In the genomic region with DNA sequence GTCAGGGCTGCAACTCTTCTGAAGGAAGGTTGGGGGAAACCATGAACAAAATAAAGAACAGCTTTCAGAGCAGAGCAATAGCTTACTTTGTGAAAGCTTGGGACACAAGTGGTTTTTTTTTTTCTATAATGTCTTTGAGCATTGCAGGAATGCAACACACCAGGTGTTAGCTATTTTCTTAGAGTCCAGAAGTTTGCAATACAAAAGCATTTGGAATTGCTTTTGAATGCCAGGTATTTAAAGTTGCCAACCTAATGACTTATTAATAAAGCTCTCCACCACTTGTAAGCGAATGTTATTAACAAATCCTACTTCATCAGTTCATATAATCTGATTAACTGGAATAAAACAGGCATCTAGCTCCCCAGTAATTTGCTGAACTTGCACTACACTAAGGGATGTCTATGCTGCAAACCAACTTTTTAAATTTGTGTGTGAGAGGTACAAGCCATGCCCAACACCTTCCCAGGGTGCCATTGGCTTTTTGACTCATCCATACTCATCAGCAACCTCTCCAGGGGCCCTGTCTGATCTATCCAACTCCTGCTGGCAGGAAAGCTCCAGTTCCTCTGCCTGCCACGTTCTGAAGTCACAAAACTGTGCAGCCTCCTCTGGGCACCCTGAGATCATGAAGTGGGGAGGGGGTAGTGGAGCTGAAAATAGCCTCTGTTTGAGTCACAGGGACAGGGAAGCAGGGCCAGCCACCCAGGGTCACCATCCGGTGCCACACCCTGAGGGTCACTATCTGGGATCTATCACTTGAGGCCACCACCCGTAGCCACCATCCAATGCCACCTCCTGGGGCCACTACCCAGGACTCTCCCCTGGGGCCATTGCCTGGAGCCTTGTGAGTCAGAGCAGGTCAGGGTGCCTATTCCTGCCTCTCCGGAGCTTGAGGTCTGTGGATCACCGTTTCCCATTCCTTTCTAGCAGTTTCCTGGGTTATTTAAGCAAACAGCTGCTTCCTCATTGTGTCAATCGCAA, we compare ENCODE assay signal across 17 cellular contexts.
DNase-seq lines count a peak whose midpoint lies in the region; ATAC-seq and TF ChIP-seq lines count a peak whose summit lies in the region.
"Had no signal": no experiment of that assay in that cellular context is flagged by ENCODE, and none has a peak within 500 bp of the region (broad histone marks: within the 10 kb centered on the region; RNA-seq: fewer than 3 reads in every experiment).

No MANE protein-coding gene starts in this region.

- H3K23ac ChIP-seq in IMR-90 (ENCODE audit: low read depth, low read length), result peak overlapping the region; percentile 14; the same call in 1 of the 2 replicates

- peak overlapping the region; percentile 60 for H4K91ac ChIP-seq in IMR-90 (ENCODE audit: insufficient read depth, low read depth, low read length)

- 0 out of 4 replicates have a peak, but pooled peaks cover 0 to 6% of the 10 kb centered on the region in 2 experiments for H3K79me1 ChIP-seq in IMR-90 (ENCODE audit: low read depth in 1 of 2, low read length in 2 of 2)

- peaks cover 29% of the 10 kb centered on the region for H3K9me1 ChIP-seq in IMR-90 (ENCODE audit: insufficient read depth, low read length)

- H4K20me1 ChIP-seq in IMR-90 (ENCODE audit: insufficient read depth, low read length), result no peaks in the 10 kb centered on the region

- H3K56ac ChIP-seq in IMR-90 (ENCODE audit: extremely low read depth, insufficient read depth, low read length), result no peak overlapping the region

- no peak for TF ChIP-seq RAD21 in IMR-90 (IDR thresholded peaks at IDR 0.05; ENCODE audit: low read length)

- dilution Hi-C loops in IMR-90 (cut with HindIII; ENCODE audit: low sequenced_read_pairs, unreplicated experiment), result no loop called here

- no peaks in the 10 kb centered on the region for H3K36me3 Mint-ChIP-seq in chondrocyte (ENCODE audit: low read depth)
- H3K36me3 Mint-ChIP-seq in CD4-positive, alpha-beta memory T cell, result no peaks in the 10 kb centered on the region

- peak overlapping the region; percentile 83 for H2AK5ac ChIP-seq in IMR-90 (ENCODE audit: low read depth, low read length)

- peak; percentile 70 for DNase-seq in EH (ENCODE audit: low read depth)
- peak; percentile 49 for DNase-seq in IMR-90
- no peak for DNase-seq in chondrocyte (ENCODE audit: low spot score)
- no peak for DNase-seq in left colon
- DNase-seq in NCI-H526 treated with DMSO at 0.1 percent for 48 hours (lab: John Stamatoyannopoulos, UW), result no peak
- DNase-seq in DMS114 treated with DMSO at 0.1 percent for 48 hours (lab: John Stamatoyannopoulos, UW; ENCODE audit: unreplicated experiment), result no peak
- no peak for DNase-seq in CD4-positive, alpha-beta memory T cell
- DNase-seq: activated CD8-positive, alpha-beta T cell treated with anti-CD3 and anti-CD28 coated beads, Interleukin-2, amount 10 ng/mL, durations not matched to agents 7 days and 5 days; activated effector memory CD4-positive, alpha-beta T cell treated with Interleukin-2 at 50 U/mL for 16 hours; body of pancreas; effector memory CD8-positive, alpha-beta T cell; heart left ventricle; NCI-H1694 treated with DMSO at 0.1 percent for 48 hours; NCI-H524 treated with DMSO at 0.1 percent for 48 hours had no signal

- H2BK20ac ChIP-seq in IMR-90 (ENCODE audit: low read depth, low read length), result peak overlapping the region; percentile 97

- H3K27ac ChIP-seq in IMR-90 (ENCODE audit: insufficient read depth, low read length), result peak overlapping the region; percentile 8; the same call in 1 of the 2 replicates
- no peak overlapping the region for H3K27ac ChIP-seq in CD4-positive, alpha-beta memory T cell (ENCODE audit: low read depth, low read length)
- H3K27ac ChIP-seq: body of pancreas, heart left ventricle had no signal

- H3K9ac ChIP-seq in IMR-90 (ENCODE audit: low read depth, low read length), result no peak overlapping the region

- H3K14ac ChIP-seq in IMR-90 (replicated peaks; ENCODE audit: low read depth, low read length), result peak overlapping the region; percentile 73

- no peaks in the 10 kb centered on the region for H3K27me3 Mint-ChIP-seq in chondrocyte (ENCODE audit: low read depth)
- H3K27me3 Mint-ChIP-seq in CD4-positive, alpha-beta memory T cell, result peaks cover 5 to 13% of the 10 kb centered on the region in 2 donors

- no TSS peak for BruUV-seq in IMR-90 (replicated peaks; lab: Mats Ljungman, UMichigan)

- H2AK9ac ChIP-seq in IMR-90 (replicated peaks; ENCODE audit: low read depth, low read length, poor library complexity), result peak overlapping the region; percentile 33

- H3K4me3 ChIP-seq in IMR-90 (ENCODE audit: insufficient read depth, low read depth, low read length), result no peak overlapping the region
- H3K4me3 ChIP-seq in CD4-positive, alpha-beta memory T cell (ENCODE audit: low read length in 2 of 2), result no peak overlapping the region
- H3K4me3 ChIP-seq: body of pancreas, heart left ventricle, skin epidermis had no signal

- no peak overlapping the region for H3K4me2 ChIP-seq in IMR-90 (ENCODE audit: low read depth, low read length)

- CTCF ChIA-PET in IMR-90 (lab: Yijun Ruan, JAX), result interaction anchor here (0.6 kb wide), 1 partner anchor 921 kb away, joined by 3 read pairs; no protein-coding TSS in a partner anchor
- CTCF ChIA-PET in CD4-positive, alpha-beta memory T cell (lab: Charles Lee; ENCODE audit: partially characterized antibody), result interaction anchor here (0.9 kb wide), 1 partner anchor 911 kb away, joined by 3 read pairs; no protein-coding TSS in a partner anchor

- no peaks in the 10 kb centered on the region for H3K9me3 ChIP-seq in IMR-90 (ENCODE audit: control insufficient read depth, insufficient read depth, low read length)
- H3K9me3 ChIP-seq in CD4-positive, alpha-beta memory T cell (ENCODE audit: control insufficient read depth in 1 of 2, low read length in 2 of 2), result no peaks in the 10 kb centered on the region
- H3K9me3 ChIP-seq: body of pancreas, heart left ventricle had no signal

- peak overlapping the region; percentile 97 for H2BK120ac ChIP-seq in IMR-90 (ENCODE audit: low read depth, low read length)

- ATAC-seq in IMR-90 (ENCODE audit: low read depth), result no peak
- ATAC-seq in left colon, result peak; percentile 20
- no peak for ATAC-seq in GM18517 (IDR thresholded peaks at IDR 0.05; ENCODE audit: unreplicated experiment)
- ATAC-seq: activated CD8-positive, alpha-beta T cell treated with anti-CD3 and anti-CD28 coated beads, Interleukin-2, amount 10 ng/mL, durations not matched to agents 7 days and 5 days; body of pancreas; effector memory CD8-positive, alpha-beta T cell; Right ventricle myocardium inferior had no signal

- peaks cover 26% of the 10 kb centered on the region for H3K4me1 ChIP-seq in IMR-90 (ENCODE audit: control insufficient read depth, insufficient read depth, low read length)
- H3K4me1 ChIP-seq in CD4-positive, alpha-beta memory T cell (ENCODE audit: insufficient read depth, low read length), result no peaks in the 10 kb centered on the region

- POLR2A ChIA-PET in IMR-90 (lab: Charles Lee; ENCODE audit: unreplicated experiment), result interaction anchor here (0.6 kb wide), 2 partner anchors 58 to 1775 kb away, joined by 3 to 10 read pairs; no protein-coding TSS in a partner anchor
- POLR2A ChIA-PET in CD4-positive, alpha-beta memory T cell (lab: Charles Lee; ENCODE audit: partially characterized antibody), result no interaction called here

- peak overlapping the region; percentile 60 for H3K18ac ChIP-seq in IMR-90 (ENCODE audit: low read depth, low read length)

- no peaks in the 10 kb centered on the region for H3K27me3 ChIP-seq in IMR-90 (ENCODE audit: control insufficient read depth, insufficient read depth, low read length)
- H3K27me3 ChIP-seq in CD4-positive, alpha-beta memory T cell (ENCODE audit: insufficient read depth, low read length), result no peaks in the 10 kb centered on the region
- H3K27me3 ChIP-seq: body of pancreas, heart left ventricle had no signal

- H3K36me3 ChIP-seq in IMR-90 (ENCODE audit: control insufficient read depth, insufficient read depth, low read length), result no peaks in the 10 kb centered on the region
- H3K36me3 ChIP-seq in CD4-positive, alpha-beta memory T cell (ENCODE audit: insufficient read depth, low read length), result no peaks in the 10 kb centered on the region
- H3K36me3 ChIP-seq: heart left ventricle had no signal

- intact Hi-C loops in IMR-90 (cut with micrococcal nuclease) (loop anchor here (5.0 to 10.0 kb wide), 5 partner anchors 95 to 332 kb away; a partner anchor contains a TSS), left colon (cut with DNase I, micrococcal nuclease) (no loop called here)
- intact Hi-C loops in CD4-positive, alpha-beta memory T cell (cut with micrococcal nuclease), result no loop called here

- peaks cover 67% of the 10 kb centered on the region for H3K4me1 Mint-ChIP-seq in chondrocyte (ENCODE audit: low read depth)
- no peaks in the 10 kb centered on the region for H3K4me1 Mint-ChIP-seq in CD4-positive, alpha-beta memory T cell

- no peak overlapping the region for H3K4me3 Mint-ChIP-seq in chondrocyte (ENCODE audit: unreplicated experiment)
- H3K4me3 Mint-ChIP-seq in CD4-positive, alpha-beta memory T cell, result no peak overlapping the region
- H3K4me3 Mint-ChIP-seq: activated CD8-positive, alpha-beta T cell treated with anti-CD3 and anti-CD28 coated beads, Interleukin-2, amount 10 ng/mL, durations not matched to agents 7 days and 5 days; effector memory CD8-positive, alpha-beta T cell had no signal

- in situ Hi-C loops in IMR-90 (cut with MboI; ENCODE audit: low sequenced_read_pairs), result no loop called here

- peak overlapping the region; percentile 37 to 84 for H4K8ac ChIP-seq in IMR-90 (ENCODE audit: low read depth in 2 of 2, low read length in 2 of 2)

- WGBS in IMR-90 (ENCODE audit: extremely low coverage in 2 of 2, insufficient read length in 1 of 2), 2 experiments, result 40% methylated on average over 2 of the region's 7 CpGs; no CpG with 5 or more reads in 1 of the 2 experiments

- peak overlapping the region; percentile 71 for H3K27ac Mint-ChIP-seq in chondrocyte (ENCODE audit: unreplicated experiment)
- no peak overlapping the region for H3K27ac Mint-ChIP-seq in CD4-positive, alpha-beta memory T cell
- H3K27ac Mint-ChIP-seq: activated CD8-positive, alpha-beta T cell treated with anti-CD3 and anti-CD28 coated beads, Interleukin-2, amount 10 ng/mL, durations not matched to agents 7 days and 5 days; effector memory CD8-positive, alpha-beta T cell had no signal

- TF ChIP-seq CTCF in IMR-90 (conservative IDR thresholded peaks at IDR 0.05; ENCODE audit: low read depth, low read length) (no peak), chondrocyte (IDR thresholded peaks at IDR 0.05) (no peak)

- TF ChIP-seq POLR2A in IMR-90 (IDR thresholded peaks at IDR 0.05; ENCODE audit: low read depth, low read length), result no peak

- H2BK5ac ChIP-seq in IMR-90 (ENCODE audit: low read depth, low read length, poor library complexity, severe bottlenecking), result peak overlapping the region; percentile 76

- peak overlapping the region; percentile 96; the same call in 2 of the 3 replicates for H2BK15ac ChIP-seq in IMR-90 (ENCODE audit: low read depth, low read length)

- peak overlapping the region; percentile 27 for H2AFZ ChIP-seq in IMR-90 (replicated peaks; ENCODE audit: low read length, poor library complexity)

- H3K4ac ChIP-seq in IMR-90 (ENCODE audit: low read depth, low read length), result peak overlapping the region; percentile 81

- peak overlapping the region; percentile 46; the same call in 1 of the 2 replicates for H4K5ac ChIP-seq in IMR-90 (ENCODE audit: low read depth, low read length)

- no peaks in the 10 kb centered on the region for H3K9me3 Mint-ChIP-seq in chondrocyte (ENCODE audit: low read depth)
- peaks cover 0 to 2% (median 0%) of the 10 kb centered on the region in 8 donors for H3K9me3 Mint-ChIP-seq in CD4-positive, alpha-beta memory T cell
- H3K9me3 Mint-ChIP-seq: effector memory CD8-positive, alpha-beta T cell had no signal

Comparison
In these comparisons a context has a peak if more than half of its experiments do, and no peak if none do; other contexts are left out.
1. DNase-seq: peak in EH (single experiment) and IMR-90 (single experiment); none in chondrocyte (single experiment), left colon (0 of 2), NCI-H526 treated with DMSO at 0.1 percent for 48 hours (single experiment), DMS114 treated with DMSO at 0.1 percent for 48 hours (single experiment) and CD4-positive, alpha-beta memory T cell (0 of 5).